8 cellular contexts compared by ENCODE assay signal in the genomic region with DNA sequence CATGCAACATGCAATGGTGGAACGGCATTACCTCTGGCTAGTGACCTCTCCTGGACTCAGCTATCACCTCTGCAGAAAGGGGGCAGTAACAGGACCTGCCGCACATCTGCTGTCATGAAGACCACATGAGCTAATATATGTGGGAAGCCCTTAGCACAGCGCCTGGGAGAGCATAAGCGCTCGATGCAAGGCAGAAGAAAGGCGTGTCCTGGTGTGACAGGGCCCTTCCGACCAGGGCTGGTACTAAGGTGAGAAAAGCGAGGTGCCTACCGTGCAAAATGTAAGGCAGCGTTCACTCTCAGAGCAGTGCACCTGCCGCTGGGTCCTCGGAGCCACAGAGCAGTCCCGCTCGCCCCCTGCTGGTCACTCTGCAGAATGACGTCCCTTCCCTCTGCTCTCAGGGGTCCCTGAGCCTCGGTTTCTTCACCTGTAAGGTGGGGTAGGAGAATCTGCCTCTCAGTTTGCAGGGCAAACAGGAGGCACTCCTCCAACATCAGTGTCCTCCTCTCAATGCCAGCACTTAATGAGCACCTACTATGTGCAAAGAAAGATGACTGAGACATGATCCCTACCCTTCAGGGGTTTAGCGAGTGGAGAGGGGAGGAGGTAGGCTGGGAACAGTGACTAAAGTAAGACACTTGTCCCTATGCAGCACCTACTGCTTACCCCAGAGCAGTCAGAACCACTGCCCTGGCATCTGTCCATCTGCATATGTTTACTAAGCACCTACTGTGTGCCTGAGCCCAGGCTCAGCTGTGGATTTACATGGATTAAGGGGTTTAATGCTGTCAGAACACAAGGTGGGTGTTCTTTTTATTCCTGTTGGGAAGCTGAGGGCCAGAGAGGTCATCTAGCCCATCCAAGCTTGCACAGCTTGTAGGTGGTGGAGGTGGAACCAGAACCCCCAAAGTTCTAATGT. TPM values are rescaled to one million over a fixed set of nuclear protein-coding genes. Genes with fewer than 3 reads are reported as not detected.
DNase-seq lines count a peak whose midpoint lies in the region; ATAC-seq, FAIRE-seq and TF ChIP-seq lines count a peak whose summit lies in the region.

No MANE protein-coding gene starts in this region.

- H3K4me1 Mint-ChIP-seq in CD4-positive, alpha-beta T cell (ENCODE audit: low read depth), result peaks cover 17% of the 10 kb centered on the region

- no peak overlapping the region for H3K27ac Mint-ChIP-seq in CD4-positive, alpha-beta T cell

- no peaks in the 10 kb centered on the region for H3K9me3 ChIP-seq in CD4-positive, alpha-beta T cell (ENCODE audit: control insufficient read depth, low read length)
- H3K9me3 ChIP-seq in WERI-Rb-1 (ENCODE audit: severe bottlenecking) (no peaks in the 10 kb centered on the region), keratinocyte (ENCODE audit: control insufficient read depth, low read depth, low read length) (no peaks in the 10 kb centered on the region)

- H3K9ac ChIP-seq in keratinocyte (ENCODE audit: control insufficient read depth, extremely low read depth, insufficient read depth, low read length), result no peak overlapping the region

- no peaks in the 10 kb centered on the region for H3K79me2 ChIP-seq in keratinocyte (ENCODE audit: control insufficient read depth, insufficient read depth, low read length)

- H3K27ac ChIP-seq in CD4-positive, alpha-beta T cell (ENCODE audit: low read depth, low read length), result no peak overlapping the region
- H3K27ac ChIP-seq in WERI-Rb-1 (no peak overlapping the region), brain microvascular endothelial cell (no peak overlapping the region), keratinocyte (ENCODE audit: control insufficient read depth, insufficient read depth, low read length) (no peak overlapping the region)

- peaks cover 14% of the 10 kb centered on the region for H3K27me3 ChIP-seq in CD4-positive, alpha-beta T cell (ENCODE audit: control insufficient read depth, insufficient read depth, low read length)
- H3K27me3 ChIP-seq in WERI-Rb-1 (ENCODE audit: insufficient read depth, low read depth, severe bottlenecking) (no peaks in the 10 kb centered on the region), brain microvascular endothelial cell (replicated peaks) (no peaks in the 10 kb centered on the region), keratinocyte (ENCODE audit: control insufficient read depth, extremely low read depth, insufficient read depth, low read length) (no peaks in the 10 kb centered on the region)

- no peaks in the 10 kb centered on the region for H3K36me3 Mint-ChIP-seq in CD4-positive, alpha-beta T cell (ENCODE audit: low read depth)

- intact Hi-C loops in CD4-positive, alpha-beta T cell (cut with DNase I, micrococcal nuclease), result loop anchor here (2.0 to 5.0 kb wide), 2 partner anchors 68 to 277 kb away; no protein-coding TSS in a partner anchor

- peak; percentile 55 to 75 (median 63) for DNase-seq in CD4-positive, alpha-beta T cell
- DNase-seq in NCI-H2029 treated with DMSO at 0.1 percent for 48 hours (lab: John Stamatoyannopoulos, UW), result peak; percentile 45
- DNase-seq in WERI-Rb-1, result peak; percentile 67
- peak; percentile 12 for DNase-seq in brain microvascular endothelial cell
- no peak for DNase-seq in keratinocyte (ENCODE audit: low read depth, low spot score)
- DNase-seq in stimulated activated CD4-positive, alpha-beta T cell treated with anti-CD3 and anti-CD28 coated beads, Interleukin-2, amount 100 ng/mL, for 24 hours, result peak; percentile 82 to 83

- CTCF ChIA-PET in CD4-positive, alpha-beta T cell (lab: Charles Lee), result interaction anchor here (0.8 to 2.1 kb wide), 5 partner anchors 12 to 239 kb away, joined by 3 to 14 read pairs (median 6); no protein-coding TSS in a partner anchor

- H2AFZ ChIP-seq in keratinocyte (ENCODE audit: control insufficient read depth, low read length), result no peak overlapping the region

- peak overlapping the region; percentile 53 for H3K4me3 Mint-ChIP-seq in CD4-positive, alpha-beta T cell

- H4K20me1 ChIP-seq in keratinocyte (ENCODE audit: control insufficient read depth, extremely low read depth, insufficient read depth, low read length), result no peaks in the 10 kb centered on the region

- H3K27me3 Mint-ChIP-seq in CD4-positive, alpha-beta T cell, result peaks cover 16% of the 10 kb centered on the region

- dilution Hi-C loops in keratinocyte (cut with MboI; ENCODE audit: extremely low pct_ligation_motif_present, low sequenced_read_pairs), result no loop called here

- TF ChIP-seq CTCF in CD4-positive, alpha-beta T cell (IDR thresholded peaks at IDR 0.05), result peak; percentile 89
- TF ChIP-seq CTCF in WERI-Rb-1 (IDR thresholded peaks at IDR 0.05; ENCODE audit: low read depth, low read length), result peak; percentile 98
- peak; percentile 96 for TF ChIP-seq CTCF in brain microvascular endothelial cell (IDR thresholded peaks at IDR 0.05; ENCODE audit: low read depth, low read length, missing control alignments)
- TF ChIP-seq CTCF in keratinocyte (optimal IDR thresholded peaks at IDR 0.05 in 1 of 3, IDR thresholded peaks at IDR 0.05 in 1 of 3, conservative IDR thresholded peaks at IDR 0.05 in 1 of 3; ENCODE audit: extremely low read depth in 1 of 3, insufficient read depth in 2 of 3, low read length in 3 of 3), result peak; percentile 97 to 99 (median 98)

- H3K4me3 ChIP-seq in WERI-Rb-1 (ENCODE audit: low read depth, low read length), result no peak overlapping the region
- H3K4me3 ChIP-seq in brain microvascular endothelial cell (ENCODE audit: low read depth, low read length), result no peak overlapping the region
- H3K4me3 ChIP-seq in keratinocyte (ENCODE audit: control insufficient read depth in 2 of 3, extremely low read depth in 1 of 3, insufficient read depth in 2 of 3, low read depth in 1 of 3, low read length in 3 of 3), result no peak overlapping the region

- ATAC-seq in CD4-positive, alpha-beta T cell (ENCODE audit: poor library complexity), result peak; percentile 86
- peak; percentile 55 for ATAC-seq in GM21786 (IDR thresholded peaks at IDR 0.05; ENCODE audit: unreplicated experiment)
- no peak for ATAC-seq in HG02973 (IDR thresholded peaks at IDR 0.05; ENCODE audit: unreplicated experiment)

- no peaks in the 10 kb centered on the region for H3K9me3 Mint-ChIP-seq in CD4-positive, alpha-beta T cell

- no peak overlapping the region for H3K4me2 ChIP-seq in keratinocyte (ENCODE audit: control insufficient read depth, extremely low read depth, insufficient read depth, low read depth, low read length)

- no peaks in the 10 kb centered on the region for H3K36me3 ChIP-seq in WERI-Rb-1
- no peaks in the 10 kb centered on the region for H3K36me3 ChIP-seq in brain microvascular endothelial cell (replicated peaks)
- H3K36me3 ChIP-seq in keratinocyte (ENCODE audit: control insufficient read depth in 2 of 2, extremely low read depth in 1 of 2, insufficient read depth in 2 of 2, low read length in 2 of 2), result no peaks in the 10 kb centered on the region

- POLR2A ChIA-PET in CD4-positive, alpha-beta T cell (lab: Charles Lee), result no interaction called here

- FAIRE-seq in keratinocyte (lab: Jason Lieb, UNC), result no peak

- in situ Hi-C loops in brain microvascular endothelial cell (cut with HindIII; ENCODE audit: low pct_ligation_motif_present, low sequenced_read_pairs), result no loop called here

- peaks cover 14% of the 10 kb centered on the region for H3K4me1 ChIP-seq in keratinocyte (ENCODE audit: control insufficient read depth, extremely low read depth, insufficient read depth, low read length)

- H3K9me1 ChIP-seq in keratinocyte (ENCODE audit: control insufficient read depth, extremely low read depth, insufficient read depth, low read length), result no peaks in the 10 kb centered on the region

RNA-seq across cellular contexts. Expression of a gene that starts 41.1 kb away (rescaled TPM):
- not detected for total RNA-seq in CD4-positive, alpha-beta T cell
- polyA plus RNA-seq in keratinocyte, result not detected in 3 replicates
- polyA plus RNA-seq in keratinocyte (2011; ENCODE audit: low read depth), result not detected
- not detected in 2 replicates for polyA plus RNA-seq in keratinocyte (2011; cell fraction: cytosol; rRNA removed)
- polyA plus RNA-seq in keratinocyte (2011; cell fraction: nucleus; rRNA removed), result not detected in 2 replicates
- polyA plus RNA-seq in keratinocyte (2012; ENCODE audit: low replicate concordance), result not detected in 2 replicates
- 0.59 TPM in 1 of 3 replicates, not detected in the others for polyA minus RNA-seq in keratinocyte
- not detected for polyA minus RNA-seq in keratinocyte (2011; cell fraction: cytosol; rRNA and poly(A)+ RNA removed)
- not detected in 2 replicates for polyA minus RNA-seq in keratinocyte (2011; cell fraction: nucleus; rRNA and poly(A)+ RNA removed)
